Comparison of ENCODE assay signal across 1 cellular context in the genomic region with DNA sequence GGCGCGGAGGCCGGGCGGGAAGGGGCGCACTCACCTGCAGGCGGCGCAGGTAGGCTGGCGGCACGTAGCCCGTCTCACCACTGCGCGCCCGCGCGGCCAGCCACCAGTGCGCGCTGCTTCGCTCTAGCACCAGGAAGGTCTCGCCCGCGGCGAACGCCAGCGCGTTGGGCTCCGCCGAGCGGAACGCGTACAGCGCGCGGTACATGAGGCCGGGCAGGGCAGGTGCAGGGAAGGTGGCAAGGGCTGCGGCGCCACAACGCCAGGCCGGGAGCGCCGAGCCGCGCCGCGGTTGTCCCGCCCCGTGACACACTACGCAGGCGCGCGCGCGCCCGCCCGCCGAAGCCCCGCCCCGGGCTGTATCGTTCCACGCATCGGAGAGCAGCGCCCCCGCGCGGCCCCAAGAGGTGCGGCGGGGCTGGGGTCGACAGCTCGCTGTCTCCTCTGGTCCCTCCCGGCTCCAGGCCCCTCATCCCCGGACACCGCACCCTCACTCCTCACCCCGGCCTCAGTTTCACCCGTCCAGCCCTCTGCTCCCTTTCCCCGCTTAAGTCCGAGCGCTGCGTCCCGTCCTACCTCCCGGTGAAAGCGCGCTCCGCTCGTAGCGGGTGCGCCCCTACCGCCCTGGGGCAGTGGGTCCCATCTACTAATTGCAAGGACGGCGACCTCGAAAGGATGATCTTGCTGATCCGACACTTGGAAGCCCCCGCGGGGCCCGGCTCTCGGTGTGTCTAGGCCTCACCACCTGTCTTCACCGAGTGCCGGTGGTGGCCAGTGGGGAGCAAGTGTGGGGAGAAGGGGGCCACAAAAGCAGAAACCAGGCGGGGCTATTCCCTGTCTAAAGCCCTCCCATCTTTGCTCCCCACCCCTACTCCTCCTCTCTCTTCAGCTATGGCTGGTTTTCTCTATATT.
TF ChIP-seq lines count a peak whose summit lies in the region.

Gene NCKIPSD, minus strand, starts transcription at position 313 of the 909 bp plus-strand sequence. Its CDS starts 108 bp downstream, at position 205.

TF ChIP-seq in HepG2, 621 proteins besides CTCF, POLR2A, EP300 and RAD21 (continued from another document and continues in another):
- TF ChIP-seq, protein P1, sequence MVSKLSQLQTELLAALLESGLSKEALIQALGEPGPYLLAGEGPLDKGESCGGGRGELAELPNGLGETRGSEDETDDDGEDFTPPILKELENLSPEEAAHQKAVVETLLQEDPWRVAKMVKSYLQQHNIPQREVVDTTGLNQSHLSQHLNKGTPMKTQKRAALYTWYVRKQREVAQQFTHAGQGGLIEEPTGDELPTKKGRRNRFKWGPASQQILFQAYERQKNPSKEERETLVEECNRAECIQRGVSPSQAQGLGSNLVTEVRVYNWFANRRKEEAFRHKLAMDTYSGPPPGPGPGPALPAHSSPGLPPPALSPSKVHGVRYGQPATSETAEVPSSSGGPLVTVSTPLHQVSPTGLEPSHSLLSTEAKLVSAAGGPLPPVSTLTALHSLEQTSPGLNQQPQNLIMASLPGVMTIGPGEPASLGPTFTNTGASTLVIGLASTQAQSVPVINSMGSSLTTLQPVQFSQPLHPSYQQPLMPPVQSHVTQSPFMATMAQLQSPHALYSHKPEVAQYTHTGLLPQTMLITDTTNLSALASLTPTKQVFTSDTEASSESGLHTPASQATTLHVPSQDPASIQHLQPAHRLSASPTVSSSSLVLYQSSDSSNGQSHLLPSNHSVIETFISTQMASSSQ (IDR thresholded peaks at IDR 0.05; ENCODE audit: low read depth), result no peak
- TF ChIP-seq, protein P1 (CRISPR knock-in tag; IDR thresholded peaks at IDR 0.05; ENCODE audit: borderline replicate concordance), result peak; percentile 76
- TF ChIP-seq SYNCRIP (IDR thresholded peaks at IDR 0.05; ENCODE audit: insufficient read depth, low read depth, low read length), result no peak
- no peak for TF ChIP-seq KLF12 (CRISPR knock-in tag; IDR thresholded peaks at IDR 0.05; ENCODE audit: borderline replicate concordance)
- TF ChIP-seq JUND (CRISPR knock-in tag; IDR thresholded peaks at IDR 0.05), result peak; percentile 54; the same call in 1 of the 2 replicates
- TF ChIP-seq ZNF121 (CRISPR knock-in tag; IDR thresholded peaks at IDR 0.05), result 0 out of 2 replicates have a peak, but pooled peaks have one; percentile 65
- peak; percentile 56 for TF ChIP-seq YEATS2 (CRISPR knock-in tag; IDR thresholded peaks at IDR 0.05; ENCODE audit: borderline replicate concordance)
- TF ChIP-seq, protein P2, sequence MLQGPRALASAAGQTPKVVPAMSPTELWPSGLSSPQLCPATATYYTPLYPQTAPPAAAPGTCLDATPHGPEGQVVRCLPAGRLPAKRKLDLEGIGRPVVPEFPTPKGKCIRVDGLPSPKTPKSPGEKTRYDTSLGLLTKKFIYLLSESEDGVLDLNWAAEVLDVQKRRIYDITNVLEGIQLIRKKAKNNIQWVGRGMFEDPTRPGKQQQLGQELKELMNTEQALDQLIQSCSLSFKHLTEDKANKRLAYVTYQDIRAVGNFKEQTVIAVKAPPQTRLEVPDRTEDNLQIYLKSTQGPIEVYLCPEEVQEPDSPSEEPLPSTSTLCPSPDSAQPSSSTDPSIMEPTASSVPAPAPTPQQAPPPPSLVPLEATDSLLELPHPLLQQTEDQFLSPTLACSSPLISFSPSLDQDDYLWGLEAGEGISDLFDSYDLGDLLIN (CRISPR knock-in tag; IDR thresholded peaks at IDR 0.05; ENCODE audit: borderline replicate concordance), result no peak; the same call in 1 of the 2 replicates
- TF ChIP-seq ATRX (CRISPR knock-in tag; IDR thresholded peaks at IDR 0.05; ENCODE audit: borderline replicate concordance), result no peak
- TF ChIP-seq EED (CRISPR knock-in tag; IDR thresholded peaks at IDR 0.05), result no peak; the same call in 1 of the 2 replicates
- peak; percentile 91 for TF ChIP-seq POLR2G (IDR thresholded peaks at IDR 0.05; ENCODE audit: low read depth, low read length)
- peak; percentile 61; the same call in 1 of the 2 replicates for TF ChIP-seq ZNF510 (CRISPR knock-in tag; IDR thresholded peaks at IDR 0.05; ENCODE audit: low read depth)
- TF ChIP-seq ZNF232 (CRISPR knock-in tag; IDR thresholded peaks at IDR 0.05; ENCODE audit: borderline replicate concordance), result peak; percentile 62; the same call in 1 of the 2 replicates
- no peak for TF ChIP-seq PCBP2 (optimal IDR thresholded peaks at IDR 0.05; ENCODE audit: low read depth, low read length, poor library complexity, severe bottlenecking)
- TF ChIP-seq ZKSCAN1 (IDR thresholded peaks at IDR 0.05; ENCODE audit: low read length), result no peak
- TF ChIP-seq ZNF180 (CRISPR knock-in tag; IDR thresholded peaks at IDR 0.05; ENCODE audit: borderline replicate concordance, low read depth), result no peak
- no peak; the same call in 1 of the 2 replicates for TF ChIP-seq ZNF747 (CRISPR knock-in tag; IDR thresholded peaks at IDR 0.05; ENCODE audit: borderline replicate concordance)
- no peak; the same call in 1 of the 2 replicates for TF ChIP-seq ZNF605 (CRISPR knock-in tag; IDR thresholded peaks at IDR 0.05)
- no peak for TF ChIP-seq ZBTB3 (CRISPR knock-in tag; IDR thresholded peaks at IDR 0.05; ENCODE audit: borderline replicate concordance, low read depth)
- TF ChIP-seq MTF1 (CRISPR knock-in tag; IDR thresholded peaks at IDR 0.05), result no peak
- TF ChIP-seq ZNF225 (CRISPR knock-in tag; IDR thresholded peaks at IDR 0.05), result no peak
- TF ChIP-seq ATF7 (IDR thresholded peaks at IDR 0.05), result no peak
- 0 out of 2 replicates have a peak, but pooled peaks have one; percentile 43 for TF ChIP-seq ATF7 (CRISPR knock-in tag; IDR thresholded peaks at IDR 0.05)
- TF ChIP-seq, protein P3, sequence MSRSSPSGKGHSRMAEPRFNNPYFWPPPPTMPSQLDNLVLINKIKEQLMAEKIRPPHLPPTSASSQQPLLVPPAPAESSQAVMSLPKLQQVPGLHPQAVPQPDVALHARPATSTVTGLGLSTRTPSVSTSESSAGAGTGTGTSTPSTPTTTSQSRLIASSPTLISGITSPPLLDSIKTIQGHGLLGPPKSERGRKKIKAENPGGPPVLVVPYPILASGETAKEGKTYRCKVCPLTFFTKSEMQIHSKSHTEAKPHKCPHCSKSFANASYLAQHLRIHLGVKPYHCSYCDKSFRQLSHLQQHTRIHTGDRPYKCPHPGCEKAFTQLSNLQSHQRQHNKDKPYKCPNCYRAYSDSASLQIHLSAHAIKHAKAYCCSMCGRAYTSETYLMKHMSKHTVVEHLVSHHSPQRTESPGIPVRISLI (CRISPR knock-in tag; IDR thresholded peaks at IDR 0.05; ENCODE audit: borderline replicate concordance), result no peak
- peak; percentile 33 for TF ChIP-seq TAF15 (IDR thresholded peaks at IDR 0.05; ENCODE audit: low read depth, low read length, poor library complexity, severe bottlenecking)
- peak; percentile 82 for TF ChIP-seq BORCS8-MEF2B (CRISPR knock-in tag; IDR thresholded peaks at IDR 0.05)
- TF ChIP-seq ZBTB33 (CRISPR knock-in tag; IDR thresholded peaks at IDR 0.05), result 0 out of 2 replicates have a peak, but pooled peaks have one; percentile 4
- TF ChIP-seq ZNF616 (CRISPR knock-in tag; IDR thresholded peaks at IDR 0.05; ENCODE audit: low read depth), result no peak; the same call in 1 of the 2 replicates
- TF ChIP-seq, protein P4, sequence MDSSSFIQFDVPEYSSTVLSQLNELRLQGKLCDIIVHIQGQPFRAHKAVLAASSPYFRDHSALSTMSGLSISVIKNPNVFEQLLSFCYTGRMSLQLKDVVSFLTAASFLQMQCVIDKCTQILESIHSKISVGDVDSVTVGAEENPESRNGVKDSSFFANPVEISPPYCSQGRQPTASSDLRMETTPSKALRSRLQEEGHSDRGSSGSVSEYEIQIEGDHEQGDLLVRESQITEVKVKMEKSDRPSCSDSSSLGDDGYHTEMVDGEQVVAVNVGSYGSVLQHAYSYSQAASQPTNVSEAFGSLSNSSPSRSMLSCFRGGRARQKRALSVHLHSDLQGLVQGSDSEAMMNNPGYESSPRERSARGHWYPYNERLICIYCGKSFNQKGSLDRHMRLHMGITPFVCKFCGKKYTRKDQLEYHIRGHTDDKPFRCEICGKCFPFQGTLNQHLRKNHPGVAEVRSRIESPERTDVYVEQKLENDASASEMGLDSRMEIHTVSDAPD (CRISPR knock-in tag; IDR thresholded peaks at IDR 0.05), result no peak
- TF ChIP-seq, protein P5, sequence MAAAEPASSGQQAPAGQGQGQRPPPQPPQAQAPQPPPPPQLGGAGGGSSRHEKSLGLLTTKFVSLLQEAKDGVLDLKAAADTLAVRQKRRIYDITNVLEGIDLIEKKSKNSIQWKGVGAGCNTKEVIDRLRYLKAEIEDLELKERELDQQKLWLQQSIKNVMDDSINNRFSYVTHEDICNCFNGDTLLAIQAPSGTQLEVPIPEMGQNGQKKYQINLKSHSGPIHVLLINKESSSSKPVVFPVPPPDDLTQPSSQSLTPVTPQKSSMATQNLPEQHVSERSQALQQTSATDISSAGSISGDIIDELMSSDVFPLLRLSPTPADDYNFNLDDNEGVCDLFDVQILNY (CRISPR knock-in tag; conservative IDR thresholded peaks at IDR 0.05), result peak; percentile 41; the same call in 1 of the 2 replicates
- TF ChIP-seq AGO2 (optimal IDR thresholded peaks at IDR 0.05; ENCODE audit: low read depth, low read length), result peak; percentile 59
- TF ChIP-seq MXD4 (CRISPR knock-in tag; IDR thresholded peaks at IDR 0.05), result peak; percentile 92
- TF ChIP-seq ZNF564 (CRISPR knock-in tag; IDR thresholded peaks at IDR 0.05), result peak; percentile 86; the same call in 1 of the 2 replicates
- peak; percentile 74 for TF ChIP-seq SP2 (CRISPR knock-in tag; IDR thresholded peaks at IDR 0.05)
- no peak for TF ChIP-seq ATF1 (CRISPR knock-in tag; IDR thresholded peaks at IDR 0.05)
- TF ChIP-seq RXRB (CRISPR knock-in tag; IDR thresholded peaks at IDR 0.05; ENCODE audit: borderline replicate concordance), result peak; percentile 49
- no peak for TF ChIP-seq RXRA (CRISPR knock-in tag; IDR thresholded peaks at IDR 0.05)
- no peak for TF ChIP-seq MAF1 (CRISPR knock-in tag; IDR thresholded peaks at IDR 0.05; ENCODE audit: borderline replicate concordance)
- peak; percentile 76; the same call in 1 of the 2 replicates for TF ChIP-seq WIZ (CRISPR knock-in tag; IDR thresholded peaks at IDR 0.05)
- TF ChIP-seq SOX5 (CRISPR knock-in tag; IDR thresholded peaks at IDR 0.05; ENCODE audit: borderline replicate concordance), result no peak
- TF ChIP-seq ZNF597 (CRISPR knock-in tag; IDR thresholded peaks at IDR 0.05), result 0 out of 2 replicates have a peak, but pooled peaks have one; percentile 27
- no peak for TF ChIP-seq HNRNPL (IDR thresholded peaks at IDR 0.05; ENCODE audit: low read depth, low read length)
- TF ChIP-seq FOXP1 (IDR thresholded peaks at IDR 0.05), result no peak
- TF ChIP-seq FOXP1 (CRISPR knock-in tag; IDR thresholded peaks at IDR 0.05), result no peak
- TF ChIP-seq ZNF644 (CRISPR knock-in tag; IDR thresholded peaks at IDR 0.05; ENCODE audit: low read depth), result no peak
